1 cellular context compared by ENCODE assay signal in the genomic region with DNA sequence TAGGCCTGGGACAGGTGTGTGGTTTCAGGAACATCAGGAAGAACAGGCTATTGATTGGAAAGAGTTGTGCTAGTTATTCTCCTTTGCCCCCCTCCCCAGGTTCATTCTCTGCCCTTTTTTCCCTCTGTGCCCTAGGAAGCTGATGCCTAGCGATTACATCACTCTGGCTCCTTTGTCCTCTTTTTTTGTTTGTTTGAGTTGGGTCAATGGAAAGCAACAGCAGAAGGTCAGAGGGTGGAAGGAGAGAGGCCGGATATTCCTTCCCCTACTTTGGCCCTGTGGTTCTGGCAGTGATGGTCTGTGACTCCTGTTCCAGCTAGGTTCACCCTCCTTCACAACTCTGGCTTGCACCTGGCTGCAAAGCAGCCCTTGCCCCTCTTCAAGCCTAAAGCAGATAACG.
TF ChIP-seq lines count a peak whose summit lies in the region.

No MANE protein-coding gene starts in this region.

TF ChIP-seq in HepG2, 621 proteins besides CTCF, POLR2A, EP300 and RAD21 (continued from another document and continues in another):
- TF ChIP-seq, protein P1, sequence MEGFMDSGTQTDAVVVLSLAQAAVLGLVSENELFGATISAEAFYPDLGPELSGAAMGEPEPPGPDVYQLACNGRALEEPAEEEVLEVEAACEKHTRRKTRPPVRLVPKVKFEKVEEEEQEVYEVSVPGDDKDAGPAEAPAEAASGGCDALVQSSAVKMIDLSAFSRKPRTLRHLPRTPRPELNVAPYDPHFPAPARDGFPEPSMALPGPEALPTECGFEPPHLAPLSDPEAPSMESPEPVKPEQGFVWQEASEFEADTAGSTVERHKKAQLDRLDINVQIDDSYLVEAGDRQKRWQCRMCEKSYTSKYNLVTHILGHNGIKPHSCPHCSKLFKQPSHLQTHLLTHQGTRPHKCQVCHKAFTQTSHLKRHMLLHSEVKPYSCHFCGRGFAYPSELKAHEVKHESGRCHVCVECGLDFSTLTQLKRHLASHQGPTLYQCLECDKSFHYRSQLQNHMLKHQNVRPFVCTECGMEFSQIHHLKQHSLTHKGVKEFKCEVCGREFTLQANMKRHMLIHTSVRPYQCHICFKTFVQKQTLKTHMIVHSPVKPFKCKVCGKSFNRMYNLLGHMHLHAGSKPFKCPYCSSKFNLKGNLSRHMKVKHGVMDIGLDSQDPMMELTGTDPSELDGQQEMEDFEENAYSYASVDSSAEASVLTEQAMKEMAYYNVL (CRISPR knock-in tag; IDR thresholded peaks at IDR 0.05; ENCODE audit: borderline replicate concordance) = peak; percentile 74; the same call in 1 of the 2 replicates
- TF ChIP-seq, protein P2, sequence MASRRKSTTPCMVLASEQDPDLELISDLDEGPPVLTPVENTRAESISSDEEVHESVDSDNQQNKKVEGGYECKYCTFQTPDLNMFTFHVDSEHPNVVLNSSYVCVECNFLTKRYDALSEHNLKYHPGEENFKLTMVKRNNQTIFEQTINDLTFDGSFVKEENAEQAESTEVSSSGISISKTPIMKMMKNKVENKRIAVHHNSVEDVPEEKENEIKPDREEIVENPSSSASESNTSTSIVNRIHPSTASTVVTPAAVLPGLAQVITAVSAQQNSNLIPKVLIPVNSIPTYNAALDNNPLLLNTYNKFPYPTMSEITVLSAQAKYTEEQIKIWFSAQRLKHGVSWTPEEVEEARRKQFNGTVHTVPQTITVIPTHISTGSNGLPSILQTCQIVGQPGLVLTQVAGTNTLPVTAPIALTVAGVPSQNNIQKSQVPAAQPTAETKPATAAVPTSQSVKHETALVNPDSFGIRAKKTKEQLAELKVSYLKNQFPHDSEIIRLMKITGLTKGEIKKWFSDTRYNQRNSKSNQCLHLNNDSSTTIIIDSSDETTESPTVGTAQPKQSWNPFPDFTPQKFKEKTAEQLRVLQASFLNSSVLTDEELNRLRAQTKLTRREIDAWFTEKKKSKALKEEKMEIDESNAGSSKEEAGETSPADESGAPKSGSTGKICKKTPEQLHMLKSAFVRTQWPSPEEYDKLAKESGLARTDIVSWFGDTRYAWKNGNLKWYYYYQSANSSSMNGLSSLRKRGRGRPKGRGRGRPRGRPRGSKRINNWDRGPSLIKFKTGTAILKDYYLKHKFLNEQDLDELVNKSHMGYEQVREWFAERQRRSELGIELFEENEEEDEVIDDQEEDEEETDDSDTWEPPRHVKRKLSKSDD (CRISPR knock-in tag; IDR thresholded peaks at IDR 0.05; ENCODE audit: low read depth) = no peak
- no peak for TF ChIP-seq ZNF264 (CRISPR knock-in tag; IDR thresholded peaks at IDR 0.05)
- TF ChIP-seq TRIM24 (CRISPR knock-in tag; IDR thresholded peaks at IDR 0.05) = no peak
- TF ChIP-seq, protein P3, sequence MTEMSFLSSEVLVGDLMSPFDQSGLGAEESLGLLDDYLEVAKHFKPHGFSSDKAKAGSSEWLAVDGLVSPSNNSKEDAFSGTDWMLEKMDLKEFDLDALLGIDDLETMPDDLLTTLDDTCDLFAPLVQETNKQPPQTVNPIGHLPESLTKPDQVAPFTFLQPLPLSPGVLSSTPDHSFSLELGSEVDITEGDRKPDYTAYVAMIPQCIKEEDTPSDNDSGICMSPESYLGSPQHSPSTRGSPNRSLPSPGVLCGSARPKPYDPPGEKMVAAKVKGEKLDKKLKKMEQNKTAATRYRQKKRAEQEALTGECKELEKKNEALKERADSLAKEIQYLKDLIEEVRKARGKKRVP (CRISPR knock-in tag; IDR thresholded peaks at IDR 0.05) = peak in 1 of 2 experiments; percentile 87; a peak in 2 of 4 replicates
- peak; percentile 73 for TF ChIP-seq NR2C2 (CRISPR knock-in tag; IDR thresholded peaks at IDR 0.05; ENCODE audit: borderline replicate concordance)
- no peak for TF ChIP-seq ZNF737 (CRISPR knock-in tag; IDR thresholded peaks at IDR 0.05; ENCODE audit: borderline replicate concordance)
- no peak for TF ChIP-seq SP1 (IDR thresholded peaks at IDR 0.05)
- TF ChIP-seq SP1 (CRISPR knock-in tag; IDR thresholded peaks at IDR 0.05) = no peak
- TF ChIP-seq U2AF1 (optimal IDR thresholded peaks at IDR 0.05; ENCODE audit: low read depth, low read length) = no peak
- TF ChIP-seq HDAC1 (CRISPR knock-in tag; IDR thresholded peaks at IDR 0.05) = peak; percentile 49; the same call in 1 of the 2 replicates
- TF ChIP-seq ZNF746 (CRISPR knock-in tag; IDR thresholded peaks at IDR 0.05) = no peak
- TF ChIP-seq MED1 (CRISPR knock-in tag; IDR thresholded peaks at IDR 0.05) = peak; percentile 41; the same call in 1 of the 2 replicates
- no peak for TF ChIP-seq ZNF501 (CRISPR knock-in tag; IDR thresholded peaks at IDR 0.05)
- peak; percentile 17; the same call in 1 of the 2 replicates for TF ChIP-seq HMG20A (CRISPR knock-in tag; IDR thresholded peaks at IDR 0.05; ENCODE audit: borderline replicate concordance)
- TF ChIP-seq ELF3 (CRISPR knock-in tag; IDR thresholded peaks at IDR 0.05) = peak; percentile 37; the same call in 1 of the 2 replicates
- TF ChIP-seq ZNF468 (CRISPR knock-in tag; IDR thresholded peaks at IDR 0.05) = no peak
- peak; percentile 75 for TF ChIP-seq NR2F6 (IDR thresholded peaks at IDR 0.05)
- TF ChIP-seq NR2F6 (CRISPR knock-in tag; IDR thresholded peaks at IDR 0.05) = peak; percentile 56
- TF ChIP-seq CREM (IDR thresholded peaks at IDR 0.05) = no peak
- TF ChIP-seq CREM (CRISPR knock-in tag; IDR thresholded peaks at IDR 0.05) = no peak
- TF ChIP-seq, protein P4, sequence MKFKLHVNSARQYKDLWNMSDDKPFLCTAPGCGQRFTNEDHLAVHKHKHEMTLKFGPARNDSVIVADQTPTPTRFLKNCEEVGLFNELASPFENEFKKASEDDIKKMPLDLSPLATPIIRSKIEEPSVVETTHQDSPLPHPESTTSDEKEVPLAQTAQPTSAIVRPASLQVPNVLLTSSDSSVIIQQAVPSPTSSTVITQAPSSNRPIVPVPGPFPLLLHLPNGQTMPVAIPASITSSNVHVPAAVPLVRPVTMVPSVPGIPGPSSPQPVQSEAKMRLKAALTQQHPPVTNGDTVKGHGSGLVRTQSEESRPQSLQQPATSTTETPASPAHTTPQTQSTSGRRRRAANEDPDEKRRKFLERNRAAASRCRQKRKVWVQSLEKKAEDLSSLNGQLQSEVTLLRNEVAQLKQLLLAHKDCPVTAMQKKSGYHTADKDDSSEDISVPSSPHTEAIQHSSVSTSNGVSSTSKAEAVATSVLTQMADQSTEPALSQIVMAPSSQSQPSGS (CRISPR knock-in tag; IDR thresholded peaks at IDR 0.05) = 0 out of 2 replicates have a peak, but pooled peaks have one; percentile 34
- TF ChIP-seq ZFP36 (IDR thresholded peaks at IDR 0.05; ENCODE audit: borderline replicate concordance, low read depth, low read length, partially characterized antibody) = no peak
- TF ChIP-seq ZNF253 (CRISPR knock-in tag; IDR thresholded peaks at IDR 0.05; ENCODE audit: borderline replicate concordance) = no peak
- TF ChIP-seq, protein P5, sequence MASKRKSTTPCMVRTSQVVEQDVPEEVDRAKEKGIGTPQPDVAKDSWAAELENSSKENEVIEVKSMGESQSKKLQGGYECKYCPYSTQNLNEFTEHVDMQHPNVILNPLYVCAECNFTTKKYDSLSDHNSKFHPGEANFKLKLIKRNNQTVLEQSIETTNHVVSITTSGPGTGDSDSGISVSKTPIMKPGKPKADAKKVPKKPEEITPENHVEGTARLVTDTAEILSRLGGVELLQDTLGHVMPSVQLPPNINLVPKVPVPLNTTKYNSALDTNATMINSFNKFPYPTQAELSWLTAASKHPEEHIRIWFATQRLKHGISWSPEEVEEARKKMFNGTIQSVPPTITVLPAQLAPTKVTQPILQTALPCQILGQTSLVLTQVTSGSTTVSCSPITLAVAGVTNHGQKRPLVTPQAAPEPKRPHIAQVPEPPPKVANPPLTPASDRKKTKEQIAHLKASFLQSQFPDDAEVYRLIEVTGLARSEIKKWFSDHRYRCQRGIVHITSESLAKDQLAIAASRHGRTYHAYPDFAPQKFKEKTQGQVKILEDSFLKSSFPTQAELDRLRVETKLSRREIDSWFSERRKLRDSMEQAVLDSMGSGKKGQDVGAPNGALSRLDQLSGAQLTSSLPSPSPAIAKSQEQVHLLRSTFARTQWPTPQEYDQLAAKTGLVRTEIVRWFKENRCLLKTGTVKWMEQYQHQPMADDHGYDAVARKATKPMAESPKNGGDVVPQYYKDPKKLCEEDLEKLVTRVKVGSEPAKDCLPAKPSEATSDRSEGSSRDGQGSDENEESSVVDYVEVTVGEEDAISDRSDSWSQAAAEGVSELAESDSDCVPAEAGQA (IDR thresholded peaks at IDR 0.05; ENCODE audit: low read depth) = no peak
- TF ChIP-seq, protein P5 (CRISPR knock-in tag; IDR thresholded peaks at IDR 0.05; ENCODE audit: borderline replicate concordance) = no peak
- TF ChIP-seq RARA (CRISPR knock-in tag; IDR thresholded peaks at IDR 0.05) = peak; percentile 79; the same call in 1 of the 2 replicates
- TF ChIP-seq, protein P6, sequence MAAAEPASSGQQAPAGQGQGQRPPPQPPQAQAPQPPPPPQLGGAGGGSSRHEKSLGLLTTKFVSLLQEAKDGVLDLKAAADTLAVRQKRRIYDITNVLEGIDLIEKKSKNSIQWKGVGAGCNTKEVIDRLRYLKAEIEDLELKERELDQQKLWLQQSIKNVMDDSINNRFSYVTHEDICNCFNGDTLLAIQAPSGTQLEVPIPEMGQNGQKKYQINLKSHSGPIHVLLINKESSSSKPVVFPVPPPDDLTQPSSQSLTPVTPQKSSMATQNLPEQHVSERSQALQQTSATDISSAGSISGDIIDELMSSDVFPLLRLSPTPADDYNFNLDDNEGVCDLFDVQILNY (CRISPR knock-in tag; conservative IDR thresholded peaks at IDR 0.05) = no peak
- TF ChIP-seq SMAD9 (CRISPR knock-in tag; IDR thresholded peaks at IDR 0.05) = no peak
- TF ChIP-seq ZNF121 (CRISPR knock-in tag; IDR thresholded peaks at IDR 0.05) = no peak
- TF ChIP-seq ZNF335 (CRISPR knock-in tag; IDR thresholded peaks at IDR 0.05) = no peak
- TF ChIP-seq PHF21A (CRISPR knock-in tag; IDR thresholded peaks at IDR 0.05) = peak; percentile 17; the same call in 1 of the 2 replicates
- TF ChIP-seq BRD4 (CRISPR knock-in tag; IDR thresholded peaks at IDR 0.05) = no peak
- TF ChIP-seq POLR2AphosphoS5 (IDR thresholded peaks at IDR 0.05; ENCODE audit: low read depth, low read length) = no peak
- TF ChIP-seq THAP11 (CRISPR knock-in tag; IDR thresholded peaks at IDR 0.05) = peak; percentile 38; the same call in 1 of the 2 replicates
- no peak for TF ChIP-seq ZNF652 (CRISPR knock-in tag; IDR thresholded peaks at IDR 0.05; ENCODE audit: borderline replicate concordance, low read depth)
- no peak for TF ChIP-seq PHF8 (CRISPR knock-in tag; IDR thresholded peaks at IDR 0.05)
- no peak for TF ChIP-seq ZNF33B (CRISPR knock-in tag; IDR thresholded peaks at IDR 0.05)
- no peak for TF ChIP-seq ZNF775 (CRISPR knock-in tag; IDR thresholded peaks at IDR 0.05; ENCODE audit: borderline replicate concordance)
- TF ChIP-seq FOXK2 (IDR thresholded peaks at IDR 0.05) = no peak
- TF ChIP-seq ATRX (CRISPR knock-in tag; IDR thresholded peaks at IDR 0.05; ENCODE audit: borderline replicate concordance) = no peak
- TF ChIP-seq ZNF562 (CRISPR knock-in tag; IDR thresholded peaks at IDR 0.05; ENCODE audit: borderline replicate concordance) = no peak
- no peak for TF ChIP-seq ZNF432 (CRISPR knock-in tag; IDR thresholded peaks at IDR 0.05; ENCODE audit: borderline replicate concordance)
- no peak for TF ChIP-seq ZNF839 (CRISPR knock-in tag; IDR thresholded peaks at IDR 0.05; ENCODE audit: borderline replicate concordance)
- no peak for TF ChIP-seq ZNF670 (CRISPR knock-in tag; IDR thresholded peaks at IDR 0.05; ENCODE audit: borderline replicate concordance)
- no peak for TF ChIP-seq HHEX (CRISPR knock-in tag; IDR thresholded peaks at IDR 0.05)
- TF ChIP-seq SPEN (CRISPR knock-in tag; IDR thresholded peaks at IDR 0.05; ENCODE audit: low read depth) = no peak
- TF ChIP-seq IRX3 (CRISPR knock-in tag; IDR thresholded peaks at IDR 0.05; ENCODE audit: borderline replicate concordance, low read depth) = no peak
- TF ChIP-seq ZNF224 (CRISPR knock-in tag; IDR thresholded peaks at IDR 0.05) = no peak
- no peak for TF ChIP-seq ZNF510 (CRISPR knock-in tag; IDR thresholded peaks at IDR 0.05; ENCODE audit: low read depth)
- no peak for TF ChIP-seq ZNF3 (CRISPR knock-in tag; IDR thresholded peaks at IDR 0.05)
- TF ChIP-seq, protein P7, sequence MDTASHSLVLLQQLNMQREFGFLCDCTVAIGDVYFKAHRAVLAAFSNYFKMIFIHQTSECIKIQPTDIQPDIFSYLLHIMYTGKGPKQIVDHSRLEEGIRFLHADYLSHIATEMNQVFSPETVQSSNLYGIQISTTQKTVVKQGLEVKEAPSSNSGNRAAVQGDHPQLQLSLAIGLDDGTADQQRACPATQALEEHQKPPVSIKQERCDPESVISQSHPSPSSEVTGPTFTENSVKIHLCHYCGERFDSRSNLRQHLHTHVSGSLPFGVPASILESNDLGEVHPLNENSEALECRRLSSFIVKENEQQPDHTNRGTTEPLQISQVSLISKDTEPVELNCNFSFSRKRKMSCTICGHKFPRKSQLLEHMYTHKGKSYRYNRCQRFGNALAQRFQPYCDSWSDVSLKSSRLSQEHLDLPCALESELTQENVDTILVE (CRISPR knock-in tag; IDR thresholded peaks at IDR 0.05) = no peak
- no peak for TF ChIP-seq NRL (CRISPR knock-in tag; IDR thresholded peaks at IDR 0.05; ENCODE audit: borderline replicate concordance)
- TF ChIP-seq, protein P8, sequence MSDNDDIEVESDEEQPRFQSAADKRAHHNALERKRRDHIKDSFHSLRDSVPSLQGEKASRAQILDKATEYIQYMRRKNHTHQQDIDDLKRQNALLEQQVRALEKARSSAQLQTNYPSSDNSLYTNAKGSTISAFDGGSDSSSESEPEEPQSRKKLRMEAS (IDR thresholded peaks at IDR 0.05) = no peak
- no peak for TF ChIP-seq RBFOX2 (IDR thresholded peaks at IDR 0.05; ENCODE audit: low read depth, low read length)
